Comparison of ENCODE assay signal across 11 cellular contexts in genomic region chr9:81737871-81738507, GRCh38. TPM values are rescaled to one million over a fixed set of nuclear protein-coding genes. Genes with fewer than 3 reads are reported as not detected.
DNase-seq lines count a peak whose midpoint lies in the region; ATAC-seq lines count a peak whose summit lies in the region.
"Had no signal": no experiment of that assay in that cellular context is flagged by ENCODE, and none has a peak within 500 bp of the region (broad histone marks: within the 10 kb centered on the region; RNA-seq: fewer than 3 reads in every experiment).

No MANE protein-coding gene starts in this region.

- intact Hi-C loops in left cardiac atrium (cut with DNase I): no loop called here
- intact Hi-C loops in Right ventricle myocardium inferior (cut with DNase I): no loop called here
- intact Hi-C loops in aorta (cut with DNase I): no loop called here

- no peak overlapping the region for H3K27ac ChIP-seq in aorta (ENCODE audit: low read depth in 1 of 2, low read length in 2 of 2)

- no peaks in the 10 kb centered on the region for H3K36me3 ChIP-seq in aorta (ENCODE audit: control insufficient read depth in 1 of 2, insufficient read depth in 2 of 2, low read length in 1 of 2)
- H3K36me3 ChIP-seq: BLaER1 treated with 17β-estradiol and CSF1 and Interleukin-3, amounts not matched to agents 10 nM and 100 nM had no signal

- no peaks in the 10 kb centered on the region for H3K27me3 Mint-ChIP-seq in activated T-cell treated with anti-CD3 and anti-CD28 coated beads, Interleukin-2, amount 50 U/mL, for 72 hours (ENCODE audit: low read depth)
- H3K27me3 Mint-ChIP-seq: activated CD4-positive, alpha-beta memory T cell treated with anti-CD3 and anti-CD28 coated beads, Interleukin-2, amount 10 ng/mL, durations not matched to agents 7 days and 5 days had no signal

- no peaks in the 10 kb centered on the region for H3K4me1 Mint-ChIP-seq in activated T-cell treated with anti-CD3 and anti-CD28 coated beads, Interleukin-2, amount 50 U/mL, for 72 hours (ENCODE audit: low read depth)
- H3K4me1 Mint-ChIP-seq: activated CD4-positive, alpha-beta memory T cell treated with anti-CD3 and anti-CD28 coated beads, Interleukin-2, amount 10 ng/mL, durations not matched to agents 7 days and 5 days had no signal

- H3K4me1 ChIP-seq in aorta (ENCODE audit: control insufficient read depth in 1 of 2, insufficient read depth in 2 of 2, low read length in 2 of 2): peaks cover 0 to 3% of the 10 kb centered on the region in 2 donors

- no peak overlapping the region for H3K4me3 ChIP-seq in aorta (ENCODE audit: low read length in 2 of 2)
- H3K4me3 ChIP-seq: BLaER1 treated with 17β-estradiol and CSF1 and Interleukin-3, amounts not matched to agents 10 nM and 100 nM had no signal

- H3K36me3 Mint-ChIP-seq in activated T-cell treated with anti-CD3 and anti-CD28 coated beads, Interleukin-2, amount 50 U/mL, for 72 hours (ENCODE audit: insufficient read depth in 2 of 2): peaks cover 0 to 1% of the 10 kb centered on the region in 2 donors

- no peaks in the 10 kb centered on the region for H3K9me3 ChIP-seq in aorta (ENCODE audit: control insufficient read depth, low read length)
- H3K9me3 ChIP-seq: BLaER1 treated with 17β-estradiol and CSF1 and Interleukin-3, amounts not matched to agents 10 nM and 100 nM had no signal

- H3K4me3 Mint-ChIP-seq in activated T-cell treated with anti-CD3 and anti-CD28 coated beads, Interleukin-2, amount 50 U/mL, for 72 hours: no peak overlapping the region
- H3K4me3 Mint-ChIP-seq: activated CD4-positive, alpha-beta memory T cell treated with anti-CD3 and anti-CD28 coated beads, Interleukin-2, amount 10 ng/mL, durations not matched to agents 7 days and 5 days had no signal

- peaks cover 3 to 8% of the 10 kb centered on the region in 2 donors for H3K9me3 Mint-ChIP-seq in activated T-cell treated with anti-CD3 and anti-CD28 coated beads, Interleukin-2, amount 50 U/mL, for 72 hours

- ATAC-seq in left cardiac atrium: peak in 1 of 2 donors; percentile 90
- no peak for ATAC-seq in Right ventricle myocardium inferior
- ATAC-seq in aorta (ENCODE audit: low FRiP score): peak; percentile 83
- no peak for ATAC-seq in activated T-cell treated with anti-CD3 and anti-CD28 coated beads, Interleukin-2, amount 50 U/mL, for 72 hours (replicated peaks in 1 of 2)

- peak; percentile 34 for DNase-seq in left cardiac atrium
- no peak for DNase-seq in Right ventricle myocardium inferior (ENCODE audit: missing footprints)
- peak; percentile 87 for DNase-seq in RPMI7951 (ENCODE audit: low read depth)
- peak; percentile 88 for DNase-seq in hepatic stellate cell (ENCODE audit: low spot score)
- peak in 1 of 2 donors; percentile 75 for DNase-seq in aorta
- no peak for DNase-seq in GDM1 (lab: John Stamatoyannopoulos, UW)
- no peak for DNase-seq in activated T-cell treated with anti-CD3 and anti-CD28 coated beads, Interleukin-2, amount 50 U/mL, for 72 hours
- DNase-seq in stimulated activated CD4-positive, alpha-beta T cell treated with anti-CD3 and anti-CD28 coated beads, Interleukin-12 subunit alpha, Interleukin-12 subunit beta, amount 100 ng/mL, for 4 hours: no peak
- DNase-seq: activated CD4-positive, alpha-beta memory T cell treated with anti-CD3 and anti-CD28 coated beads, Interleukin-2, amount 10 ng/mL, durations not matched to agents 7 days and 5 days; stimulated activated naive CD4-positive, alpha-beta T cell had no signal

- H3K27me3 ChIP-seq in aorta (ENCODE audit: control insufficient read depth in 1 of 2, insufficient read depth in 2 of 2, low read length in 1 of 2): no peaks in the 10 kb centered on the region
- H3K27me3 ChIP-seq: BLaER1 treated with 17β-estradiol and CSF1 and Interleukin-3, amounts not matched to agents 10 nM and 100 nM had no signal

- WGBS in aorta, 2 donors: 13 to 17% methylated on average over 6 of the region's 6 CpGs

- no peak overlapping the region for H3K27ac Mint-ChIP-seq in activated T-cell treated with anti-CD3 and anti-CD28 coated beads, Interleukin-2, amount 50 U/mL, for 72 hours
- H3K27ac Mint-ChIP-seq: activated CD4-positive, alpha-beta memory T cell treated with anti-CD3 and anti-CD28 coated beads, Interleukin-2, amount 10 ng/mL, durations not matched to agents 7 days and 5 days had no signal

RNA-seq across cellular contexts. Expression of gene TLE1, which starts 48.6 kb away (rescaled TPM):
- total RNA-seq in left cardiac atrium: 10 to 100 TPM; 15.0 to 15.2 TPM
- total RNA-seq in Right ventricle myocardium inferior: 9.8 TPM
- 19.2 and 20.1 TPM in 2 replicates for total RNA-seq in RPMI7951 (2014; rRNA removed; shearing (Covaris generic))
- 10 to 100 TPM; 31.0 to 32.7 TPM for total RNA-seq in aorta
- polyA plus RNA-seq in aorta: 10 to 100 TPM; 20.9 to 39.9 TPM
- under 1 TPM; 0.30 to 0.34 TPM for total RNA-seq in activated T-cell treated with anti-CD3 and anti-CD28 coated beads, Interleukin-2, amount 50 U/mL, for 72 hours

Comparison
In these comparisons a context has a peak if more than half of its experiments do, and no peak if none do; other contexts are left out.
1. DNase-seq: peak in left cardiac atrium (single experiment), RPMI7951 (single experiment) and hepatic stellate cell (single experiment); none in Right ventricle myocardium inferior (single experiment), GDM1 (single experiment), activated T-cell treated with anti-CD3 and anti-CD28 coated beads, Interleukin-2, amount 50 U/mL, for 72 hours (0 of 2) and stimulated activated CD4-positive, alpha-beta T cell treated with anti-CD3 and anti-CD28 coated beads, Interleukin-12 subunit alpha, Interleukin-12 subunit beta, amount 100 ng/mL, for 4 hours (single experiment).